ENCODE assay signal across 8 cellular contexts in genomic region chr6:27808242-27809066, GRCh38.
DNase-seq lines count a peak whose midpoint lies in the region; ATAC-seq and TF ChIP-seq lines count a peak whose summit lies in the region.
"Not testable (repeated sequence)": the region's sequence is repeated elsewhere in the genome, so short reads cannot be mapped to it uniquely, and the experiment has no call there.

No MANE protein-coding gene starts in this region.

- DNase-seq in COLO668 (lab: John Stamatoyannopoulos, UW; ENCODE audit: unreplicated experiment) (peak; percentile 3), fibroblast of gingiva (ENCODE audit: low read depth) (peak; percentile 52), memory B cell (ENCODE audit: low spot score in 2 of 2) (peak in 1 of 2 donors; percentile 39)
- not testable (repeated sequence) for DNase-seq in RWPE1 (ENCODE audit: low spot score)
- DNase-seq in activated naive CD4-positive, alpha-beta T cell treated with anti-CD3 and anti-CD28 coated beads, Interleukin-2, amount 10 ng/mL, durations not matched to agents 7 days and 5 days, result peak; percentile 40
- peak in 1 of 2 donors; percentile 71 for DNase-seq in stimulated activated effector memory CD8-positive, alpha-beta T cell treated with anti-CD3 and anti-CD28 coated beads, Interleukin-12 subunit alpha, Interleukin-12 subunit beta, amount 100 ng/mL, for 72 hours (ENCODE audit: low spot score in 2 of 2)

- H3K79me2 ChIP-seq in KMS-11 (ENCODE audit: insufficient read depth, low read depth), result peaks cover 51% of the 10 kb centered on the region

- not testable (repeated sequence) for H3K4me3 ChIP-seq in KMS-11 (IDR thresholded peaks at IDR 0.05; ENCODE audit: insufficient read depth, low read depth, low read length)

- CTCF ChIA-PET in RWPE1 (lab: Yijun Ruan, JAX), result interaction anchor here (2.0 kb wide), 1 partner anchor 12 kb away, joined by 6 read pairs; no protein-coding TSS in a partner anchor
- CTCF ChIA-PET in activated naive CD4-positive, alpha-beta T cell treated with anti-CD3 and anti-CD28 coated beads, Interleukin-2, amount 10 ng/mL, durations not matched to agents 7 days and 5 days (lab: Charles Lee), result interaction anchor here (1.2 to 2.1 kb wide), 3 partner anchors 10 to 87 kb away, joined by 3 to 8 read pairs (median 6); no protein-coding TSS in a partner anchor

- H3K4me1 Mint-ChIP-seq in activated naive CD4-positive, alpha-beta T cell treated with anti-CD3 and anti-CD28 coated beads, Interleukin-2, amount 10 ng/mL, durations not matched to agents 7 days and 5 days, result peaks cover 57% of the 10 kb centered on the region
- H3K4me1 Mint-ChIP-seq in memory B cell, result peaks cover 15% of the 10 kb centered on the region
- peaks cover 38% of the 10 kb centered on the region for H3K4me1 Mint-ChIP-seq in stimulated activated effector memory CD8-positive, alpha-beta T cell treated with anti-CD3 and anti-CD28 coated beads, Interleukin-12 subunit alpha, Interleukin-12 subunit beta, amount 100 ng/mL, for 72 hours

- H3K4me3 Mint-ChIP-seq in activated naive CD4-positive, alpha-beta T cell treated with anti-CD3 and anti-CD28 coated beads, Interleukin-2, amount 10 ng/mL, durations not matched to agents 7 days and 5 days, result peak overlapping the region; percentile 90
- peak overlapping the region; percentile 94 for H3K4me3 Mint-ChIP-seq in memory B cell
- peak overlapping the region; percentile 90 for H3K4me3 Mint-ChIP-seq in stimulated activated effector memory CD8-positive, alpha-beta T cell treated with anti-CD3 and anti-CD28 coated beads, Interleukin-12 subunit alpha, Interleukin-12 subunit beta, amount 100 ng/mL, for 72 hours

- TF ChIP-seq CTCF in KMS-11 (conservative IDR thresholded peaks at IDR 0.05; ENCODE audit: low read depth, low read length); RWPE1 (conservative IDR thresholded peaks at IDR 0.05; ENCODE audit: low read depth): not testable (repeated sequence)

- peak; percentile 0 for ATAC-seq in GM21737 (IDR thresholded peaks at IDR 0.05; ENCODE audit: unreplicated experiment)
- ATAC-seq in memory B cell (ENCODE audit: low read depth), result peak; percentile 3
- peak; percentile 31 for ATAC-seq in stimulated activated effector memory CD8-positive, alpha-beta T cell treated with anti-CD3 and anti-CD28 coated beads, Interleukin-12 subunit alpha, Interleukin-12 subunit beta, amount 100 ng/mL, for 72 hours

- not testable (repeated sequence) for H2AFZ ChIP-seq in KMS-11 (ENCODE audit: low read depth)

- peaks cover 53% of the 10 kb centered on the region for H3K4me1 ChIP-seq in KMS-11 (ENCODE audit: low read depth, poor library complexity, severe bottlenecking)

- H3K27ac ChIP-seq in KMS-11 (peak overlapping the region; percentile 93), RWPE1 (peak overlapping the region; percentile 97)

- POLR2A ChIA-PET in RWPE1 (lab: Yijun Ruan, JAX; ENCODE audit: low non-redundant PET), result interaction anchor here (1.0 to 5.2 kb wide), 8 partner anchors 16 to 661 kb away, joined by 3 to 24 read pairs (median 6); a partner anchor contains a TSS

- not testable (repeated sequence) for H3K27me3 Mint-ChIP-seq in activated naive CD4-positive, alpha-beta T cell treated with anti-CD3 and anti-CD28 coated beads, Interleukin-2, amount 10 ng/mL, durations not matched to agents 7 days and 5 days; memory B cell

- peak overlapping the region; percentile 100 for H3K27ac Mint-ChIP-seq in activated naive CD4-positive, alpha-beta T cell treated with anti-CD3 and anti-CD28 coated beads, Interleukin-2, amount 10 ng/mL, durations not matched to agents 7 days and 5 days
- H3K27ac Mint-ChIP-seq in memory B cell, result peak overlapping the region; percentile 97
- peak overlapping the region; percentile 95 for H3K27ac Mint-ChIP-seq in stimulated activated effector memory CD8-positive, alpha-beta T cell treated with anti-CD3 and anti-CD28 coated beads, Interleukin-12 subunit alpha, Interleukin-12 subunit beta, amount 100 ng/mL, for 72 hours

- H4K20me1 ChIP-seq in KMS-11 (ENCODE audit: insufficient read depth), result not testable (repeated sequence)

- peak overlapping the region; percentile 90 for H3K4me2 ChIP-seq in KMS-11

- peak overlapping the region; percentile 92 for H3K9ac ChIP-seq in KMS-11

- H3K36me3 ChIP-seq in KMS-11 (ENCODE audit: insufficient read depth), result not testable (repeated sequence)

- not testable (repeated sequence) for H3K27me3 ChIP-seq in KMS-11 (ENCODE audit: insufficient read depth, low read depth)

- H3K36me3 Mint-ChIP-seq in activated naive CD4-positive, alpha-beta T cell treated with anti-CD3 and anti-CD28 coated beads, Interleukin-2, amount 10 ng/mL, durations not matched to agents 7 days and 5 days; memory B cell: not testable (repeated sequence)
- peaks cover 30% of the 10 kb centered on the region for H3K36me3 Mint-ChIP-seq in stimulated activated effector memory CD8-positive, alpha-beta T cell treated with anti-CD3 and anti-CD28 coated beads, Interleukin-12 subunit alpha, Interleukin-12 subunit beta, amount 100 ng/mL, for 72 hours

- H3K9me3 Mint-ChIP-seq in activated naive CD4-positive, alpha-beta T cell treated with anti-CD3 and anti-CD28 coated beads, Interleukin-2, amount 10 ng/mL, durations not matched to agents 7 days and 5 days; memory B cell; stimulated activated effector memory CD8-positive, alpha-beta T cell treated with anti-CD3 and anti-CD28 coated beads, Interleukin-12 subunit alpha, Interleukin-12 subunit beta, amount 100 ng/mL, for 72 hours: not testable (repeated sequence)
